22 cellular contexts compared by ENCODE assay signal in the genomic region with DNA sequence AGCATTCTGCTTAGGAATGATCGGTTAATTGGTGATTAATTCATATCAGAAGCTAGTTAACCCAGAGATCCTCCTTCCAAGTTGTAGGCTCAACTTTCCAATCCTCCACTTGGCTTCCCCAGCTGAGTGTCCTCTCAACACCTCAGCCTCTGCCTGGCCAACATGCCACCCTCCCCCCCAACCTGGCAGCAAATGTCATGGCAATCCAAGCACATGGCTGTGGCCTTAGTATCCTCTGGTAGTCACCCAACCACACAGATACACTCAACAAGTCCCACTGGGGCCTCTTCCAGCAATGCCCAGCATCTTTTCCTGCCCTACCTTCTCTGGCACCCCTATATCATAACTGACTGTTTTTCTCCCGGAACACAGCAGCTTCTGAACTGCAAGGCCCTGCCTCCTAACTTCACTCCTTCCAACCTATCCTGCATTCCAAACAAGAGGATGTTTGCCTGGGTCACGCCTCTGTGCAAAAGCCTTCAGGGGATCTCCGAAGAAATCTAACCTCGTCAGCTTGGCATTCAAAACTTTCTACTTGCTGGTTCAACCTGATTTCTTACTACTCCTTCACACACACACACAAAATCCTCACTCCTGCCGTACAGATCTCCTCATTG.
DNase-seq lines count a peak whose midpoint lies in the region; ATAC-seq, FAIRE-seq and TF ChIP-seq lines count a peak whose summit lies in the region.
"Had no signal": no experiment of that assay in that cellular context is flagged by ENCODE, and none has a peak within 500 bp of the region (broad histone marks: within the 10 kb centered on the region; RNA-seq: fewer than 3 reads in every experiment).

No MANE protein-coding gene starts in this region.

- 57% methylated on average over 6 of the region's 6 CpGs for WGBS in prostate gland
- WGBS in small intestine, 3 donors = 80 to 82% (median 81%) methylated on average over 6 of the region's 6 CpGs

- CTCF ChIA-PET in PC-9 (lab: Charles Lee) = no interaction called here
- CTCF ChIA-PET in activated CD4-positive, alpha-beta memory T cell treated with anti-CD3 and anti-CD28 coated beads for 36 hours (lab: Charles Lee) = no interaction called here

- no peak for FAIRE-seq in small intestine (lab: Jason Lieb, UNC)
- FAIRE-seq: GM19239 had no signal

- ATAC-seq in esophagus mucosa (peak; percentile 87), HG03521 (IDR thresholded peaks at IDR 0.05; ENCODE audit: unreplicated experiment) (no peak)

- no peak overlapping the region for H3K27ac Mint-ChIP-seq in activated CD4-positive, alpha-beta memory T cell treated with anti-CD3 and anti-CD28 coated beads for 36 hours
- H3K27ac Mint-ChIP-seq: CD8-positive, alpha-beta memory T cell; nephron progenitor cell had no signal

- H3K4me1 ChIP-seq in PC-9 (replicated peaks; ENCODE audit: insufficient read depth) = peaks cover 61% of the 10 kb centered on the region
- no peaks in the 10 kb centered on the region for H3K4me1 ChIP-seq in prostate gland (replicated peaks)
- no peaks in the 10 kb centered on the region for H3K4me1 ChIP-seq in small intestine (ENCODE audit: control insufficient read depth in 2 of 2, insufficient read depth in 1 of 2, low read depth in 1 of 2, low read length in 1 of 2)
- H3K4me1 ChIP-seq: HAP-1 had no signal

- peaks cover 12% of the 10 kb centered on the region for H3K9me3 Mint-ChIP-seq in activated CD4-positive, alpha-beta memory T cell treated with anti-CD3 and anti-CD28 coated beads for 36 hours

- H3K9me3 ChIP-seq in PC-9 (ENCODE audit: insufficient read depth, low read depth) (peaks cover 15% of the 10 kb centered on the region; the same call in 1 of the 2 replicates), prostate gland (no peaks in the 10 kb centered on the region), small intestine (ENCODE audit: control insufficient read depth, low read depth) (no peaks in the 10 kb centered on the region)
- H3K9me3 ChIP-seq: HAP-1 had no signal

- DNase-seq in Caki2 (ENCODE audit: low read depth) (peak; percentile 32), PC-9 (peak; percentile 61 to 82), prostate gland (ENCODE audit: low spot score) (peak; percentile 49), small intestine (no peak)
- no peak for DNase-seq in activated CD4-positive, alpha-beta memory T cell treated with anti-CD3 and anti-CD28 coated beads for 36 hours
- DNase-seq in stimulated activated CD4-positive, alpha-beta T cell treated with anti-CD3 and anti-CD28 coated beads, Interleukin-15, amount 100 ng/mL, for 24 hours = no peak
- DNase-seq: CD8-positive, alpha-beta memory T cell; central memory CD4-positive, alpha-beta T cell; KBM-7; NCI-H2029 treated with DMSO at 0.1 percent for 48 hours; NCI-H510A treated with DMSO at 0.1 percent for 48 hours; nephron progenitor cell; retina; SHP77 treated with DMSO at 0.1 percent for 48 hours; stimulated activated naive CD4-positive, alpha-beta T cell; T-helper 2 cell had no signal

- H3K27me3 Mint-ChIP-seq in activated CD4-positive, alpha-beta memory T cell treated with anti-CD3 and anti-CD28 coated beads for 36 hours = peaks cover 7% of the 10 kb centered on the region

- no peak overlapping the region for H3K4me3 Mint-ChIP-seq in activated CD4-positive, alpha-beta memory T cell treated with anti-CD3 and anti-CD28 coated beads for 36 hours
- H3K4me3 Mint-ChIP-seq: CD8-positive, alpha-beta memory T cell; nephron progenitor cell had no signal

- in situ Hi-C loops in Caki2 (cut with HindIII; ENCODE audit: low pct_unique_long_range_greater_than_20kb, low sequenced_read_pairs) = no loop called here

- peak overlapping the region; percentile 87 for H2AFZ ChIP-seq in PC-9
- H2AFZ ChIP-seq: hepatocyte had no signal

- H3K27me3 ChIP-seq in PC-9 (ENCODE audit: insufficient read depth, low read depth) (no peaks in the 10 kb centered on the region), prostate gland (replicated peaks; ENCODE audit: insufficient read depth) (no peaks in the 10 kb centered on the region), small intestine (ENCODE audit: control insufficient read depth in 2 of 2, insufficient read depth in 2 of 2, low read length in 2 of 2) (no peaks in the 10 kb centered on the region)
- H3K27me3 ChIP-seq: adrenal gland, hepatocyte had no signal

- no peaks in the 10 kb centered on the region; the same call in 1 of the 2 replicates for H4K20me1 ChIP-seq in PC-9 (ENCODE audit: insufficient read depth)

- no peaks in the 10 kb centered on the region for H3K4me1 Mint-ChIP-seq in activated CD4-positive, alpha-beta memory T cell treated with anti-CD3 and anti-CD28 coated beads for 36 hours (ENCODE audit: low read depth)
- H3K4me1 Mint-ChIP-seq: CD8-positive, alpha-beta memory T cell had no signal

- H3K27ac ChIP-seq in PC-9 (peak overlapping the region; percentile 86), prostate gland (peak overlapping the region in 1 of 2 donors; percentile 50), small intestine (ENCODE audit: low read depth in 1 of 2, low read length in 1 of 2) (no peak overlapping the region)
- H3K27ac ChIP-seq: adrenal gland, hepatocyte had no signal

- intact Hi-C loops in PC-9 (cut with micrococcal nuclease; ENCODE audit: unreplicated experiment) (no loop called here), prostate gland (cut with DNase I) (no loop called here)
- intact Hi-C loops in activated CD4-positive, alpha-beta memory T cell treated with anti-CD3 and anti-CD28 coated beads for 36 hours (cut with micrococcal nuclease) = no loop called here

- H3K9me2 ChIP-seq in PC-9 (ENCODE audit: insufficient read depth) = no peaks in the 10 kb centered on the region

- H3F3A ChIP-seq in PC-9 (ENCODE audit: insufficient read depth, low read depth) = peaks cover 20% of the 10 kb centered on the region

- POLR2A ChIA-PET in PC-9 (lab: Charles Lee; ENCODE audit: unreplicated experiment) = no interaction called here
- POLR2A ChIA-PET in activated CD4-positive, alpha-beta memory T cell treated with anti-CD3 and anti-CD28 coated beads for 36 hours (lab: Charles Lee) = no interaction called here

- no TSS peak for BruUV-seq in PC-9 (replicated peaks; lab: Mats Ljungman, UMichigan)

- H3K36me3 ChIP-seq in PC-9 (ENCODE audit: low read depth) (no peaks in the 10 kb centered on the region), prostate gland (no peaks in the 10 kb centered on the region), small intestine (ENCODE audit: control insufficient read depth in 2 of 2, insufficient read depth in 2 of 2, low read length in 2 of 2) (no peaks in the 10 kb centered on the region)
- H3K36me3 ChIP-seq: adrenal gland, HAP-1 had no signal

- no peak for TF ChIP-seq POLR2A in prostate gland (IDR thresholded peaks at IDR 0.05)

- H3K4me3 ChIP-seq in PC-9 (peak overlapping the region; percentile 35; the same call in 1 of the 2 replicates), prostate gland (no peak overlapping the region), small intestine (ENCODE audit: low read depth in 1 of 2, low read length in 2 of 2) (no peak overlapping the region)
- H3K4me3 ChIP-seq: adrenal gland, HAP-1, hepatocyte had no signal

- TF ChIP-seq CTCF in PC-9 (conservative IDR thresholded peaks at IDR 0.05) = no peak
- TF ChIP-seq CTCF in prostate gland (IDR thresholded peaks at IDR 0.05) = no peak

- H3K4me2 ChIP-seq in PC-9 = peak overlapping the region; percentile 80
- H3K4me2 ChIP-seq: hepatocyte had no signal

- H3K36me3 Mint-ChIP-seq in activated CD4-positive, alpha-beta memory T cell treated with anti-CD3 and anti-CD28 coated beads for 36 hours = no peaks in the 10 kb centered on the region
- H3K36me3 Mint-ChIP-seq: CD8-positive, alpha-beta memory T cell had no signal

- H3K79me2 ChIP-seq in PC-9 (ENCODE audit: low read depth) = no peaks in the 10 kb centered on the region
- H3K79me2 ChIP-seq: hepatocyte had no signal

Comparison
In these comparisons a context has a peak if more than half of its experiments do, and no peak if none do; other contexts are left out.
1. DNase-seq: peak in Caki2 (single experiment), PC-9 (2 of 2) and prostate gland (single experiment); none in small intestine (single experiment), activated CD4-positive, alpha-beta memory T cell treated with anti-CD3 and anti-CD28 coated beads for 36 hours (single experiment) and stimulated activated CD4-positive, alpha-beta T cell treated with anti-CD3 and anti-CD28 coated beads, Interleukin-15, amount 100 ng/mL, for 24 hours (single experiment).